In genomic region chr1:26122988-26123973, GRCh38 we compare ENCODE assay signal across 12 cellular contexts. TPM values are rescaled to one million over a fixed set of nuclear protein-coding genes. Genes with fewer than 3 reads are reported as not detected.
DNase-seq lines count a peak whose midpoint lies in the region; ATAC-seq and TF ChIP-seq lines count a peak whose summit lies in the region.
"Had no signal": no experiment of that assay in that cellular context is flagged by ENCODE, and none has a peak within 500 bp of the region (broad histone marks: within the 10 kb centered on the region; RNA-seq: fewer than 3 reads in every experiment).

No MANE protein-coding gene starts in this region.

- H3K27me3 ChIP-seq in Loucy (ENCODE audit: insufficient read depth, low read length, poor library complexity, severe bottlenecking) (no peaks in the 10 kb centered on the region), adipocyte (replicated peaks; ENCODE audit: control insufficient read depth, insufficient read depth, low read length) (no peaks in the 10 kb centered on the region)
- no peaks in the 10 kb centered on the region for H3K27me3 ChIP-seq in naive thymus-derived CD4-positive, alpha-beta T cell (ENCODE audit: control insufficient read depth in 2 of 2, insufficient read depth in 2 of 2, low read length in 2 of 2)
- H3K27me3 ChIP-seq: body of pancreas had no signal

- H4K20me1 ChIP-seq in Loucy (ENCODE audit: insufficient read depth, low read length, poor library complexity, severe bottlenecking) = no peaks in the 10 kb centered on the region

- H3F3A ChIP-seq in Loucy (ENCODE audit: low read depth) = peaks cover 37% of the 10 kb centered on the region

- H3K9me3 Mint-ChIP-seq in Calu3 (ENCODE audit: low read depth, unreplicated experiment) = no peaks in the 10 kb centered on the region
- no peaks in the 10 kb centered on the region for H3K9me3 Mint-ChIP-seq in naive thymus-derived CD4-positive, alpha-beta T cell

- CTCF ChIA-PET in Calu3 (lab: Charles Lee) = interaction anchor here (0.7 to 1.3 kb wide), 4 partner anchors 21 to 248 kb away, joined by 5 to 9 read pairs (median 5); no protein-coding TSS in a partner anchor
- CTCF ChIA-PET in naive thymus-derived CD4-positive, alpha-beta T cell (lab: Charles Lee) = interaction anchor here (1.2 to 2.2 kb wide), 3 partner anchors 16 to 32 kb away, joined by 4 to 16 read pairs (median 5); no protein-coding TSS in a partner anchor

- H3K4me1 Mint-ChIP-seq in Calu3 (ENCODE audit: low read depth, unreplicated experiment) = peaks cover 26% of the 10 kb centered on the region
- H3K4me1 Mint-ChIP-seq in naive thymus-derived CD4-positive, alpha-beta T cell = peaks cover 31 to 69% (median 64%) of the 10 kb centered on the region in 7 donors

- no peaks in the 10 kb centered on the region for H3K9me2 ChIP-seq in Loucy (replicated peaks; ENCODE audit: low read depth, low read length)

- intact Hi-C loops in Calu3 (cut with micrococcal nuclease; ENCODE audit: unreplicated experiment) = no loop called here
- intact Hi-C loops in naive thymus-derived CD4-positive, alpha-beta T cell (cut with micrococcal nuclease) = loop anchor here in 1 of 2 donors (1.0 to 10.0 kb wide), 3 partner anchors 11 to 878 kb away; partner anchors contain the start of genes ARID1A and RSRP1

- peaks cover 57% of the 10 kb centered on the region for H3K79me2 ChIP-seq in Loucy (ENCODE audit: insufficient read depth, low read length)

- no peak for ATAC-seq in naive thymus-derived CD4-positive, alpha-beta T cell
- no peak for ATAC-seq in HG03457 (IDR thresholded peaks at IDR 0.05; ENCODE audit: unreplicated experiment)
- ATAC-seq: body of pancreas had no signal

- H3K36me3 Mint-ChIP-seq in Calu3 (ENCODE audit: insufficient read depth, unreplicated experiment) = peaks cover 19% of the 10 kb centered on the region
- peaks cover 0 to 24% (median 8%) of the 10 kb centered on the region in 5 donors for H3K36me3 Mint-ChIP-seq in naive thymus-derived CD4-positive, alpha-beta T cell

- H2AFZ ChIP-seq in Loucy (ENCODE audit: low read length) = no peak overlapping the region

- peak overlapping the region; percentile 72 for H3K27ac Mint-ChIP-seq in Calu3 (ENCODE audit: unreplicated experiment)
- peak overlapping the region in 5 of 9 donors; percentile 7 to 72 (median 47) for H3K27ac Mint-ChIP-seq in naive thymus-derived CD4-positive, alpha-beta T cell

- POLR2A ChIA-PET in naive thymus-derived CD4-positive, alpha-beta T cell (lab: Charles Lee) = interaction anchor here (0.7 to 7.4 kb wide), 5 partner anchors 12 to 777 kb away, joined by 3 to 93 read pairs (median 3); partner anchors contain the start of genes CNKSR1, GPATCH3 and PDIK1L

- H3K9me3 ChIP-seq in Loucy (ENCODE audit: insufficient read depth, low read depth, low read length) = no peaks in the 10 kb centered on the region
- no peaks in the 10 kb centered on the region for H3K9me3 ChIP-seq in adipocyte (ENCODE audit: control insufficient read depth, low read length)
- no peaks in the 10 kb centered on the region for H3K9me3 ChIP-seq in naive thymus-derived CD4-positive, alpha-beta T cell (ENCODE audit: control insufficient read depth in 2 of 3, low read length in 3 of 3)
- H3K9me3 ChIP-seq: body of pancreas had no signal

- H3K4me3 ChIP-seq in Loucy (ENCODE audit: low read length, poor library complexity, severe bottlenecking) (peak overlapping the region; percentile 39), adipocyte (ENCODE audit: low read length) (no peak overlapping the region)
- no peak overlapping the region for H3K4me3 ChIP-seq in naive thymus-derived CD4-positive, alpha-beta T cell (ENCODE audit: low read length)
- H3K4me3 ChIP-seq: body of pancreas had no signal

- H3K9ac ChIP-seq in Loucy (ENCODE audit: low read depth, low read length, poor library complexity, severe bottlenecking) (peak overlapping the region; percentile 96), adipocyte (ENCODE audit: low read length) (no peak overlapping the region)
- H3K9ac ChIP-seq: KMS-11 had no signal

- H3K4me2 ChIP-seq in Loucy (ENCODE audit: low read depth, low read length, poor library complexity, severe bottlenecking) = peak overlapping the region; percentile 99
- H3K4me2 ChIP-seq: KMS-11 had no signal

- DNase-seq in Calu3 (no peak), adipocyte (ENCODE audit: low read depth) (peak; percentile 51), Kasumi-1 (lab: John Stamatoyannopoulos, UW) (no peak), ecto neural progenitor cell (ENCODE audit: low spot score) (no peak)
- DNase-seq in naive thymus-derived CD4-positive, alpha-beta T cell = no peak
- DNase-seq in activated effector memory CD4-positive, alpha-beta T cell treated with Interleukin-2 at 50 U/mL for 16 hours = no peak
- DNase-seq: body of pancreas, islet precursor cell, SIG-M5 had no signal

- peak overlapping the region; percentile 1 for H3K27ac ChIP-seq in naive thymus-derived CD4-positive, alpha-beta T cell (ENCODE audit: low read depth, low read length)
- H3K27ac ChIP-seq: KMS-11 had no signal

- H3K4me3 Mint-ChIP-seq in Calu3 (ENCODE audit: low read depth, unreplicated experiment) = peak overlapping the region; percentile 44
- H3K4me3 Mint-ChIP-seq in naive thymus-derived CD4-positive, alpha-beta T cell = peak overlapping the region in 2 of 10 donors; percentile 22 to 55

- no peaks in the 10 kb centered on the region for H3K27me3 Mint-ChIP-seq in Calu3 (ENCODE audit: unreplicated experiment)
- peaks cover 0 to 7% (median 0%) of the 10 kb centered on the region in 5 donors for H3K27me3 Mint-ChIP-seq in naive thymus-derived CD4-positive, alpha-beta T cell

- TF ChIP-seq CTCF in Calu3 (IDR thresholded peaks at IDR 0.05; ENCODE audit: unreplicated experiment) (no peak), Loucy (conservative IDR thresholded peaks at IDR 0.05; ENCODE audit: low read length) (no peak)

- BruUV-seq in Calu3 (replicated peaks; lab: Mats Ljungman, UMichigan) = no TSS peak

- H3K36me3 ChIP-seq in Loucy (ENCODE audit: insufficient read depth, low read length) (peaks cover 19% of the 10 kb centered on the region; the same call in 1 of the 2 replicates), adipocyte (ENCODE audit: control insufficient read depth, insufficient read depth, low read length, severe bottlenecking) (peaks cover 9% of the 10 kb centered on the region)
- H3K36me3 ChIP-seq in naive thymus-derived CD4-positive, alpha-beta T cell (ENCODE audit: control insufficient read depth in 2 of 3, insufficient read depth in 3 of 3, low read length in 3 of 3) = peaks cover 0 to 28% (median 7%) of the 10 kb centered on the region in 3 experiments

- peaks cover 84% of the 10 kb centered on the region for H3K4me1 ChIP-seq in Loucy (ENCODE audit: insufficient read depth, low read length, poor library complexity, severe bottlenecking)
- peaks cover 27% of the 10 kb centered on the region for H3K4me1 ChIP-seq in adipocyte (ENCODE audit: control insufficient read depth, insufficient read depth, low read length)
- peaks cover 19 to 24% of the 10 kb centered on the region in 2 donors for H3K4me1 ChIP-seq in naive thymus-derived CD4-positive, alpha-beta T cell (ENCODE audit: control insufficient read depth in 2 of 2, insufficient read depth in 2 of 2, low read length in 2 of 2)

RNA-seq across cellular contexts. Expression of gene PDIK1L, which starts 11.7 kb away (rescaled TPM):
- 11.4 and 11.9 TPM in 2 replicates for total RNA-seq in Calu3 (2022)
- 10 to 100 TPM in 4 of 5 experiments, 1 to 10 TPM in 1; 9.1 to 29.6 (median 20.3) TPM for total RNA-seq in naive thymus-derived CD4-positive, alpha-beta T cell
- 1 to 10 TPM; 4.7 to 7.4 TPM for polyA plus RNA-seq in naive thymus-derived CD4-positive, alpha-beta T cell

RNA-seq across cellular contexts. Expression of gene FAM110D, which starts 35.6 kb away (rescaled TPM):
- total RNA-seq in Calu3 (2022) = not detected in 2 replicates
- total RNA-seq in naive thymus-derived CD4-positive, alpha-beta T cell = not detected
- polyA plus RNA-seq in naive thymus-derived CD4-positive, alpha-beta T cell = not detected

RNA-seq across cellular contexts. Expression of gene C1orf232, which starts 45.5 kb away (rescaled TPM):
- total RNA-seq in Calu3 (2022) = not detected in 2 replicates
- not detected for total RNA-seq in naive thymus-derived CD4-positive, alpha-beta T cell
- polyA plus RNA-seq in naive thymus-derived CD4-positive, alpha-beta T cell = not detected
- total RNA-seq: body of pancreas had no signal

RNA-seq across cellular contexts. Expression of gene ZNF593, which starts 46.4 kb away (rescaled TPM):
- total RNA-seq in Calu3 (2022) = 22.2 and 23.1 TPM in 2 replicates
- total RNA-seq in naive thymus-derived CD4-positive, alpha-beta T cell = 10 to 100 TPM in 2 of 5 experiments, 1 to 10 TPM in 3; 7.8 to 36.3 (median 9.6) TPM
- 10 to 100 TPM; 22.2 to 25.3 TPM for polyA plus RNA-seq in naive thymus-derived CD4-positive, alpha-beta T cell

RNA-seq across cellular contexts. Expression of gene ZNF593OS, which starts 48.4 kb away (rescaled TPM):
- total RNA-seq in Calu3 (2022) = not detected in 2 replicates
- total RNA-seq in naive thymus-derived CD4-positive, alpha-beta T cell = not detected
- under 1 TPM in 1 of 2 donors, not detected in 1; 0.97 TPM for polyA plus RNA-seq in naive thymus-derived CD4-positive, alpha-beta T cell
- total RNA-seq: body of pancreas had no signal
